27 cellular contexts compared by ENCODE assay signal in genomic region chr9:134765785-134766184, GRCh38.
"Had no signal": no experiment of that assay in that cellular context is flagged by ENCODE, and none has a peak within 500 bp of the region (broad histone marks: within the 10 kb centered on the region; RNA-seq: fewer than 3 reads in every experiment).

No MANE protein-coding gene starts in this region.

- H3K27me3 ChIP-seq: breast epithelium, pancreas, sigmoid colon, upper lobe of left lung, vagina had no signal

- H3K27ac ChIP-seq: breast epithelium, epithelial cell of prostate, esophagus squamous epithelium, pancreas, prostate gland, upper lobe of left lung, vagina had no signal

- DNase-seq: activated B cell treated with CpG ODN at 0.5 μM for 24 hours; activated CD4-positive, alpha-beta T cell treated with anti-CD3 and anti-CD28 coated beads for 36 hours; activated naive CD4-positive, alpha-beta T cell; activated T-cell treated with anti-CD3 and anti-CD28 coated beads for 4 hours; activated T-cell treated with anti-CD3 and anti-CD28 coated beads, Interleukin-2, amount 50 U/mL, for 72 hours; central memory CD4-positive, alpha-beta T cell; esophagus squamous epithelium; foreskin melanocyte; left cardiac atrium; mammary epithelial cell; naive B cell; nephron progenitor cell; sigmoid colon; small intestine; stimulated activated CD4-positive, alpha-beta T cell treated with anti-CD3 and anti-CD28 coated beads, Interleukin-1b, Interleukin-23, amount 100 ng/mL, for 48 hours; stimulated activated CD4-positive, alpha-beta T cell treated with anti-CD3 and anti-CD28 coated beads, Interleukin-4, amount 100 ng/mL, for 4 hours; stimulated activated CD8-positive, alpha-beta memory T cell treated with anti-CD3 and anti-CD28 coated beads, Interleukin-4, amount 100 ng/mL, for 48 hours; stimulated activated naive CD8-positive, alpha-beta T cell treated with anti-CD3 and anti-CD28 coated beads, Interleukin-15, amount 100 ng/mL, for 72 hours; substantia nigra; upper lobe of left lung had no signal

- H3K9me3 ChIP-seq: breast epithelium, esophagus squamous epithelium, pancreas, prostate gland, sigmoid colon, upper lobe of left lung, vagina had no signal

- H3K4me1 ChIP-seq: breast epithelium, pancreas, prostate gland, sigmoid colon, upper lobe of left lung had no signal

- H3K36me3 ChIP-seq: breast epithelium, pancreas, prostate gland had no signal

- ATAC-seq: activated CD4-positive, alpha-beta T cell treated with anti-CD3 and anti-CD28 coated beads for 36 hours; activated naive CD4-positive, alpha-beta T cell treated with anti-CD3 and anti-CD28 coated beads, Interleukin-2, amount 50 U/mL, for 72 hours; activated T-cell treated with anti-CD3 and anti-CD28 coated beads, Interleukin-2, amount 50 U/mL, for 72 hours; left cardiac atrium; pancreas; stimulated activated memory B cell treated with anti-CD40 and anti-IgM and Interleukin-4, amounts not matched to agents 10 μg/mL and 1 μg/mL and 100 μg/mL, for 72 hours; stimulated activated naive CD8-positive, alpha-beta T cell treated with anti-CD3 and anti-CD28 coated beads, Interleukin-15, amount 100 ng/mL, for 72 hours had no signal

- H3K4me3 ChIP-seq: breast epithelium, esophagus squamous epithelium, pancreas, prostate gland, sigmoid colon, upper lobe of left lung, vagina had no signal
